ENCODE assay signal across 31 cellular contexts in the genomic region with DNA sequence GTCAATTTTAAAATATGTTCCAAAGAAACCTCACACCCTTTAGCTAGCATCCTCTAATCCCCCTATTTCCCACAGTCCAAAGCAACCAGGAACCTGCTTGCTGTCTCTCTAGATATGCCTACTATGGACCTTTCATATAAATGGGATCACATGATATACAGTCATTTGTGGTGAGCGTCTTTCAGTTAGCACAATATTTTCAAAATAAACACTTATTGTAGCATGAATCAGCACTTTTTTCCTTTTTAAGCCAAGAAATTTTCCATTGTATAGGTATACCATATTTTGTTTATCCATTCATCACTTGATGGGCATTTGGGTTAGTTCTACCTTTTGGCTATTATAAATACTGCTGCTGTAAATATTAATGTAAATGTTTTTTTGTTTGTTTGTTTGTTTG.
"Had no signal": no experiment of that assay in that cellular context is flagged by ENCODE, and none has a peak within 500 bp of the region (broad histone marks: within the 10 kb centered on the region; RNA-seq: fewer than 3 reads in every experiment).

No MANE protein-coding gene starts in this region.

- H3K4me1 ChIP-seq: colonic mucosa, gastrocnemius medialis, prostate gland, thyroid gland, upper lobe of left lung, vagina had no signal

- H3K4me2 ChIP-seq: hepatocyte, smooth muscle cell had no signal

- DNase-seq: activated CD4-positive, alpha-beta T cell treated with anti-CD3 and anti-CD28 coated beads for 4 hours; activated CD4-positive, alpha-beta T cell treated with anti-CD3 and anti-CD28 coated beads, Interleukin-2, amount 50 U/mL, for 4 hours; activated naive CD4-positive, alpha-beta T cell; activated T-cell treated with anti-CD3 and anti-CD28 coated beads for 4 hours; activated T-cell treated with anti-CD3 and anti-CD28 coated beads, Interleukin-2, amount 50 U/mL, for 72 hours; anterior cingulate cortex; colonic mucosa; effector CD8-positive, alpha-beta T cell; gastrocnemius medialis; glutamatergic neuron; kidney; left colon; mammary epithelial cell; naive B cell; nephron progenitor cell; ovary; stimulated activated CD4-positive, alpha-beta T cell treated with anti-CD3 and anti-CD28 coated beads, Interleukin-1b, Interleukin-23, amount 100 ng/mL, for 48 hours; stimulated activated CD4-positive, alpha-beta T cell treated with anti-CD3 and anti-CD28 coated beads, Interleukin-4, amount 100 ng/mL, for 4 hours; stimulated activated CD8-positive, alpha-beta memory T cell treated with anti-CD3 and anti-CD28 coated beads, Interleukin-4, amount 100 ng/mL, for 48 hours; stimulated activated naive CD8-positive, alpha-beta T cell treated with anti-CD3 and anti-CD28 coated beads, Interleukin-15, amount 100 ng/mL, for 72 hours; substantia nigra; thyroid gland; upper lobe of left lung had no signal

- H3K27ac ChIP-seq: colonic mucosa, gastrocnemius medialis, hepatocyte, neutrophil, ovary, prostate gland, thyroid gland, upper lobe of left lung, vagina, VCaP had no signal

- H2AFZ ChIP-seq: hepatocyte had no signal

- H3K36me3 ChIP-seq: colonic mucosa, gastrocnemius medialis, neutrophil, ovary, prostate gland, thyroid gland, upper lobe of left lung, vagina had no signal

- ATAC-seq: activated naive CD4-positive, alpha-beta T cell treated with anti-CD3 and anti-CD28 coated beads, Interleukin-2, amount 50 U/mL, for 72 hours; activated T-cell treated with anti-CD3 and anti-CD28 coated beads, Interleukin-2, amount 50 U/mL, for 72 hours; gastrocnemius medialis; left colon; stimulated activated memory B cell treated with anti-CD40 and anti-IgM and Interleukin-4, amounts not matched to agents 10 μg/mL and 1 μg/mL and 100 μg/mL, for 72 hours; stimulated activated naive CD8-positive, alpha-beta T cell treated with anti-CD3 and anti-CD28 coated beads, Interleukin-15, amount 100 ng/mL, for 72 hours had no signal

- H3K9me3 ChIP-seq: colonic mucosa, gastrocnemius medialis, neutrophil, ovary, prostate gland, thyroid gland, upper lobe of left lung, vagina had no signal

- H3K4me3 ChIP-seq: colonic mucosa, gastrocnemius medialis, hepatocyte, ovary, prostate gland, smooth muscle cell, thyroid gland, upper lobe of left lung, vagina had no signal

- H3K27me3 ChIP-seq: colonic mucosa, gastrocnemius medialis, hepatocyte, neutrophil, ovary, thyroid gland, upper lobe of left lung, vagina had no signal
